Comparison of ENCODE assay signal across 8 cellular contexts in genomic region chr10:20004087-20004523, GRCh38.
DNase-seq lines count a peak whose midpoint lies in the region; ATAC-seq and TF ChIP-seq lines count a peak whose summit lies in the region.

No MANE protein-coding gene starts in this region.

- peak overlapping the region; percentile 80 to 85 for H3K27ac ChIP-seq in breast epithelium

- intact Hi-C loops in breast epithelium (cut with DNase I; ENCODE audit: low total_unique reads) = no loop called here

- H3K36me3 ChIP-seq in breast epithelium = no peaks in the 10 kb centered on the region

- no peaks in the 10 kb centered on the region for H3K27me3 ChIP-seq in breast epithelium

- ATAC-seq in GM21381 (IDR thresholded peaks at IDR 0.05; ENCODE audit: unreplicated experiment) (peak; percentile 44), HG03457 (IDR thresholded peaks at IDR 0.05; ENCODE audit: unreplicated experiment) (peak; percentile 43), omental fat pad (ENCODE audit: low FRiP score) (peak; percentile 61)

- TF ChIP-seq CTCF in breast epithelium (IDR thresholded peaks at IDR 0.05) = no peak
- TF ChIP-seq CTCF in omental fat pad (IDR thresholded peaks at IDR 0.05) = no peak

- H3K9me3 ChIP-seq in breast epithelium = no peaks in the 10 kb centered on the region

- DNase-seq in breast epithelium (ENCODE audit: low spot score in 2 of 2) = no peak
- DNase-seq in omental fat pad (ENCODE audit: low spot score) = no peak
- DNase-seq in effector CD8-positive, alpha-beta T cell (lab: John Stamatoyannopoulos, UW) = no peak
- DNase-seq in SHP77 treated with DMSO at 0.1 percent for 48 hours (lab: John Stamatoyannopoulos, UW) = no peak
- no peak for DNase-seq in NCI-H187 treated with DMSO at 0.1 percent for 48 hours (lab: John Stamatoyannopoulos, UW)
- DNase-seq in stimulated activated CD4-positive, alpha-beta T cell treated with anti-CD3 and anti-CD28 coated beads, Interleukin-2, amount 100 ng/mL, for 24 hours = no peak

- TF ChIP-seq POLR2A in breast epithelium (IDR thresholded peaks at IDR 0.05) = no peak

- no peak overlapping the region for H3K4me3 ChIP-seq in breast epithelium

- H3K4me1 ChIP-seq in breast epithelium = no peaks in the 10 kb centered on the region
